1 cellular context compared by ENCODE assay signal in the genomic region with DNA sequence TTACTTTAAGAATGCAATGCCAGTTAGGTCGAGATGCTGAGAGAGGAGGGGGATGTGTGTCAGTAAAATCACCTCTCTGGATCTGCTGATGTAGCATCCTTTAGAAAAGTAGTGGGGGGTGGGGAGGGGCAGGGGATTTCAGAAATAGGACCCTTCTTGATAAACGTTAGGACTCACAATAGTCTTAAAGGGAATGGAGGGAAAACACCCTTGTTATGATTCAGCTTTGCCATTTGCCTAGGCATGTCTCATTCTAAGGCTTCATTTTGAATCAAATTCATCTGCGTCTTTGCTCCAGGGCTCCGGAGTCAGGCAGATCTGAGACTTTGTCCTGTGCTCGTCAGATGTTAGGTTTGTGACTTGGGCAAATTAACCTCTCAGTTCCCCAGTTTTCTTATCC.
TF ChIP-seq lines count a peak whose summit lies in the region.

No MANE protein-coding gene starts in this region.

TF ChIP-seq in GM23338, 12 proteins besides CTCF, POLR2A, EP300 and RAD21 (continued from another document):
- TF ChIP-seq REST (IDR thresholded peaks at IDR 0.05; ENCODE audit: unreplicated experiment) (no peak), POLR2AphosphoS5 (IDR thresholded peaks at IDR 0.05; ENCODE audit: low read depth) (no peak), ZNF331 (CRISPR knock-in tag; IDR thresholded peaks at IDR 0.05; ENCODE audit: low read depth) (no peak), CREB1 (CRISPR knock-in tag; IDR thresholded peaks at IDR 0.05; ENCODE audit: low read depth) (no peak), ETS1 (IDR thresholded peaks at IDR 0.05) (no peak), JUNB (IDR thresholded peaks at IDR 0.05; ENCODE audit: unreplicated experiment) (no peak)
- TF ChIP-seq, protein P1, sequence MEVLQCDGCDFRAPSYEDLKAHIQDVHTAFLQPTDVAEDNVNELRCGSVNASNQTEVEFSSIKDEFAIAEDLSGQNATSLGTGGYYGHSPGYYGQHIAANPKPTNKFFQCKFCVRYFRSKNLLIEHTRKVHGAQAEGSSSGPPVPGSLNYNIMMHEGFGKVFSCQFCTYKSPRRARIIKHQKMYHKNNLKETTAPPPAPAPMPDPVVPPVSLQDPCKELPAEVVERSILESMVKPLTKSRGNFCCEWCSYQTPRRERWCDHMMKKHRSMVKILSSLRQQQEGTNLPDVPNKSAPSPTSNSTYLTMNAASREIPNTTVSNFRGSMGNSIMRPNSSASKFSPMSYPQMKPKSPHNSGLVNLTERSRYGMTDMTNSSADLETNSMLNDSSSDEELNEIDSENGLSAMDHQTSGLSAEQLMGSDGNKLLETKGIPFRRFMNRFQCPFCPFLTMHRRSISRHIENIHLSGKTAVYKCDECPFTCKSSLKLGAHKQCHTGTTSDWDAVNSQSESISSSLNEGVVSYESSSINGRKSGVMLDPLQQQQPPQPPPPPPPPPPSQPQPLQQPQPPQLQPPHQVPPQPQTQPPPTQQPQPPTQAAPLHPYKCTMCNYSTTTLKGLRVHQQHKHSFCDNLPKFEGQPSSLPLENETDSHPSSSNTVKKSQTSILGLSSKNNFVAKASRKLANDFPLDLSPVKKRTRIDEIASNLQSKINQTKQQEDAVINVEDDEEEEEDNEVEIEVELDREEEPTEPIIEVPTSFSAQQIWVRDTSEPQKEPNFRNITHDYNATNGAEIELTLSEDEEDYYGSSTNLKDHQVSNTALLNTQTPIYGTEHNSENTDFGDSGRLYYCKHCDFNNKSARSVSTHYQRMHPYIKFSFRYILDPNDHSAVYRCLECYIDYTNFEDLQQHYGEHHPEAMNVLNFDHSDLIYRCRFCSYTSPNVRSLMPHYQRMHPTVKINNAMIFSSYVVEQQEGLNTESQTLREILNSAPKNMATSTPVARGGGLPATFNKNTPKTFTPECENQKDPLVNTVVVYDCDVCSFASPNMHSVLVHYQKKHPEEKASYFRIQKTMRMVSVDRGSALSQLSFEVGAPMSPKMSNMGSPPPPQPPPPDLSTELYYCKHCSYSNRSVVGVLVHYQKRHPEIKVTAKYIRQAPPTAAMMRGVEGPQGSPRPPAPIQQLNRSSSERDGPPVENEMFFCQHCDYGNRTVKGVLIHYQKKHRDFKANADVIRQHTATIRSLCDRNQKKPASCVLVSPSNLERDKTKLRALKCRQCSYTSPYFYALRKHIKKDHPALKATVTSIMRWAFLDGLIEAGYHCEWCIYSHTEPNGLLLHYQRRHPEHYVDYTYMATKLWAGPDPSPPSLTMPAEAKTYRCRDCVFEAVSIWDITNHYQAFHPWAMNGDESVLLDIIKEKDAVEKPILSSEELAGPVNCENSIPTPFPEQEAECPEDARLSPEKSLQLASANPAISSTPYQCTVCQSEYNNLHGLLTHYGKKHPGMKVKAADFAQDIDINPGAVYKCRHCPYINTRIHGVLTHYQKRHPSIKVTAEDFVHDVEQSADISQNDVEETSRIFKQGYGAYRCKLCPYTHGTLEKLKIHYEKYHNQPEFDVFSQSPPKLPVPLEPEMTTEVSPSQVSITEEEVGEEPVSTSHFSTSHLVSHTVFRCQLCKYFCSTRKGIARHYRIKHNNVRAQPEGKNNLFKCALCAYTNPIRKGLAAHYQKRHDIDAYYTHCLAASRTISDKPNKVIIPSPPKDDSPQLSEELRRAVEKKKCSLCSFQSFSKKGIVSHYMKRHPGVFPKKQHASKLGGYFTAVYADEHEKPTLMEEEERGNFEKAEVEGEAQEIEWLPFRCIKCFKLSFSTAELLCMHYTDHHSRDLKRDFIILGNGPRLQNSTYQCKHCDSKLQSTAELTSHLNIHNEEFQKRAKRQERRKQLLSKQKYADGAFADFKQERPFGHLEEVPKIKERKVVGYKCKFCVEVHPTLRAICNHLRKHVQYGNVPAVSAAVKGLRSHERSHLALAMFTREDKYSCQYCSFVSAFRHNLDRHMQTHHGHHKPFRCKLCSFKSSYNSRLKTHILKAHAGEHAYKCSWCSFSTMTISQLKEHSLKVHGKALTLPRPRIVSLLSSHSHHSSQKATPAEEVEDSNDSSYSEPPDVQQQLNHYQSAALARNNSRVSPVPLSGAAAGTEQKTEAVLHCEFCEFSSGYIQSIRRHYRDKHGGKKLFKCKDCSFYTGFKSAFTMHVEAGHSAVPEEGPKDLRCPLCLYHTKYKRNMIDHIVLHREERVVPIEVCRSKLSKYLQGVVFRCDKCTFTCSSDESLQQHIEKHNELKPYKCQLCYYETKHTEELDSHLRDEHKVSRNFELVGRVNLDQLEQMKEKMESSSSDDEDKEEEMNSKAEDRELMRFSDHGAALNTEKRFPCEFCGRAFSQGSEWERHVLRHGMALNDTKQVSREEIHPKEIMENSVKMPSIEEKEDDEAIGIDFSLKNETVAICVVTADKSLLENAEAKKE (CRISPR knock-in tag; IDR thresholded peaks at IDR 0.05), result no peak
